Comparison of ENCODE assay signal across 10 cellular contexts in genomic region chr7:149494738-149495368, GRCh38. TPM values are rescaled to one million over a fixed set of nuclear protein-coding genes. Genes with fewer than 3 reads are reported as not detected.
DNase-seq lines count a peak whose midpoint lies in the region; ATAC-seq, FAIRE-seq and TF ChIP-seq lines count a peak whose summit lies in the region.
"Had no signal": no experiment of that assay in that cellular context is flagged by ENCODE, and none has a peak within 500 bp of the region (broad histone marks: within the 10 kb centered on the region; RNA-seq: fewer than 3 reads in every experiment).

No MANE protein-coding gene starts in this region.

- ATAC-seq in GM12878 (no peak), GM19395 (IDR thresholded peaks at IDR 0.05; ENCODE audit: unreplicated experiment) (no peak), HG03108 (IDR thresholded peaks at IDR 0.05; ENCODE audit: unreplicated experiment) (no peak)
- peak; percentile 28 for ATAC-seq in naive thymus-derived CD4-positive, alpha-beta T cell

- no peaks in the 10 kb centered on the region for H3K27me3 ChIP-seq in GM12878 (replicated peaks in 1 of 2; ENCODE audit: control insufficient read depth in 2 of 2, insufficient read depth in 2 of 2, low read length in 1 of 2)
- H3K27me3 ChIP-seq in naive thymus-derived CD4-positive, alpha-beta T cell (ENCODE audit: control insufficient read depth in 2 of 2, insufficient read depth in 2 of 2, low read length in 2 of 2) = no peaks in the 10 kb centered on the region

- H3K4me2 ChIP-seq in GM12878 (ENCODE audit: control insufficient read depth, insufficient read depth) = peak overlapping the region; percentile 64

- H3K4me3 ChIP-seq in AG10803 (ENCODE audit: low read length) = no peak overlapping the region
- peak overlapping the region; percentile 87; the same call in 1 of the 2 replicates for H3K4me3 ChIP-seq in GM12878
- H3K4me3 ChIP-seq in naive thymus-derived CD4-positive, alpha-beta T cell (ENCODE audit: low read length) = no peak overlapping the region

- no peaks in the 10 kb centered on the region for H4K20me1 ChIP-seq in GM12878 (ENCODE audit: control insufficient read depth, insufficient read depth)

- H3K27ac Mint-ChIP-seq in naive thymus-derived CD4-positive, alpha-beta T cell = peak overlapping the region in 8 of 9 donors; percentile 9 to 97 (median 84)

- in situ Hi-C loops in KBM-7 (cut with MboI; ENCODE audit: low pct_unique_long_range_greater_than_20kb, low sequenced_read_pairs) = no loop called here
- in situ Hi-C loops in GM12878 (cut with MboI) = no loop called here

- TF ChIP-seq CTCF in AG10803 (conservative IDR thresholded peaks at IDR 0.05; ENCODE audit: low read length) (no peak; the same call in 1 of the 2 replicates), GM12878 (IDR thresholded peaks at IDR 0.05 in 2 of 3, conservative IDR thresholded peaks at IDR 0.05 in 1 of 3; ENCODE audit: control insufficient read depth in 2 of 3, extremely low read depth in 1 of 3, insufficient read depth in 1 of 3, low read depth in 3 of 3, low read length in 3 of 3) (no peak)

- POLR2A ChIA-PET in GM12878 (lab: Charles Lee) = interaction anchor here (0.8 kb wide), 1 partner anchor 104 kb away, joined by 3 read pairs; no protein-coding TSS in a partner anchor
- POLR2A ChIA-PET in naive thymus-derived CD4-positive, alpha-beta T cell (lab: Charles Lee) = interaction anchor here (1.4 kb wide), 1 partner anchor 36 kb away, joined by 5 read pairs; no protein-coding TSS in a partner anchor

- no peaks in the 10 kb centered on the region for H3K9me3 ChIP-seq in GM12878 (replicated peaks; ENCODE audit: control insufficient read depth, insufficient read depth, low read length)
- H3K9me3 ChIP-seq in naive thymus-derived CD4-positive, alpha-beta T cell (ENCODE audit: control insufficient read depth in 2 of 3, low read length in 3 of 3) = no peaks in the 10 kb centered on the region

- peak overlapping the region in 6 of 10 donors; percentile 48 to 99 (median 94) for H3K4me3 Mint-ChIP-seq in naive thymus-derived CD4-positive, alpha-beta T cell

- peaks cover 10 to 38% (median 11%) of the 10 kb centered on the region in 5 donors for H3K36me3 Mint-ChIP-seq in naive thymus-derived CD4-positive, alpha-beta T cell

- intact Hi-C loops in GM12878 (cut with micrococcal nuclease; ENCODE audit: unreplicated experiment) = loop anchor here (5.0 kb wide), 3 partner anchors 73 to 183 kb away; no protein-coding TSS in a partner anchor
- intact Hi-C loops in naive thymus-derived CD4-positive, alpha-beta T cell (cut with micrococcal nuclease) = loop anchor here (5.0 to 10.0 kb wide), 4 partner anchors 298 to 798 kb away; partner anchors contain the start of genes ZNF282 (in 2 of the 2), CUL1 (in 1 of the 2) and ZNF398 (in 1 of the 2)

- CTCF ChIA-PET in GM12878 (lab: Yijun Ruan, JAX) = interaction anchor here (0.9 to 1.4 kb wide), 7 partner anchors 29 to 185 kb away, joined by 3 to 5 read pairs (median 3); no protein-coding TSS in a partner anchor
- CTCF ChIA-PET in naive thymus-derived CD4-positive, alpha-beta T cell (lab: Charles Lee) = interaction anchor here (0.6 to 1.3 kb wide), 3 partner anchors 13 to 293 kb away, joined by 3 to 6 read pairs (median 3); no protein-coding TSS in a partner anchor

- no peak for TF ChIP-seq RAD21 in GM12878 (IDR thresholded peaks at IDR 0.05; ENCODE audit: insufficient read depth, low read depth, low read length)

- TF ChIP-seq EP300 in GM12878 (IDR thresholded peaks at IDR 0.05; ENCODE audit: borderline replicate concordance in 1 of 2, control insufficient read depth in 1 of 2, low read depth in 2 of 2, low read length in 2 of 2) = no peak

- no peak for TF ChIP-seq POLR2A in GM12878 (IDR thresholded peaks at IDR 0.05; ENCODE audit: low read depth, low read length)

- peak; percentile 72 for DNase-seq in AG10803 (ENCODE audit: low read depth)
- DNase-seq in KBM-7 = peak; percentile 51
- no peak for DNase-seq in GM12878 (ENCODE audit: low read depth, low spot score)
- no peak for DNase-seq in naive thymus-derived CD4-positive, alpha-beta T cell
- no peak for DNase-seq in cerebellar cortex (ENCODE audit: low spot score)
- DNase-seq in NCI-H2196 treated with DMSO at 0.1 percent for 48 hours (lab: John Stamatoyannopoulos, UW; ENCODE audit: unreplicated experiment) = no peak
- DNase-seq: activated naive CD4-positive, alpha-beta T cell treated with anti-CD3 and anti-CD28 coated beads, Interleukin-2, amount 50 U/mL, for 16 hours; GOT3 had no signal

- no peaks in the 10 kb centered on the region for H3K9me3 Mint-ChIP-seq in naive thymus-derived CD4-positive, alpha-beta T cell

- peaks cover 9% of the 10 kb centered on the region for H3K4me1 ChIP-seq in GM12878 (ENCODE audit: control insufficient read depth, insufficient read depth, low read length)
- H3K4me1 ChIP-seq in naive thymus-derived CD4-positive, alpha-beta T cell (ENCODE audit: control insufficient read depth in 2 of 2, insufficient read depth in 2 of 2, low read length in 2 of 2) = peaks cover 16 to 19% of the 10 kb centered on the region in 2 donors

- RAD21 ChIA-PET in GM12878 (lab: Charles Lee; ENCODE audit: unreplicated experiment) = interaction anchor here (1.0 to 1.3 kb wide), 2 partner anchors 37 to 168 kb away, joined by 3 to 4 read pairs; no protein-coding TSS in a partner anchor

- no peak for FAIRE-seq in GM12878 (lab: Jason Lieb, UNC)

- WGBS in GM12878 (ENCODE audit: insufficient coverage, insufficient replicate concordance, low lambda C conversion rate, missing lambda C conversion rate) = 80% methylated on average over 6 of the region's 6 CpGs

- peaks cover 11 to 13% of the 10 kb centered on the region in 2 experiments for H3K36me3 ChIP-seq in GM12878 (ENCODE audit: control insufficient read depth in 2 of 2, insufficient read depth in 2 of 2, low read length in 1 of 2)
- peaks cover 0 to 44% (median 0%) of the 10 kb centered on the region in 3 experiments for H3K36me3 ChIP-seq in naive thymus-derived CD4-positive, alpha-beta T cell (ENCODE audit: control insufficient read depth in 2 of 3, insufficient read depth in 3 of 3, low read length in 3 of 3)

- no peak overlapping the region for H2AFZ ChIP-seq in GM12878 (ENCODE audit: control insufficient read depth, low read depth, low read length)

- TSS peak; percentile 47 for BruUV-seq in GM12878 (replicated peaks; lab: Mats Ljungman, UMichigan)

- H3K79me2 ChIP-seq in GM12878 (ENCODE audit: control insufficient read depth, insufficient read depth, low read length) = peaks cover 26% of the 10 kb centered on the region

- SMC1A ChIA-PET in GM12878 (lab: Charles Lee; ENCODE audit: uncharacterized antibody, unreplicated experiment) = interaction anchor here (0.8 to 2.2 kb wide), 6 partner anchors 12 to 185 kb away, joined by 3 to 15 read pairs (median 4); no protein-coding TSS in a partner anchor

- H3K27me3 Mint-ChIP-seq in naive thymus-derived CD4-positive, alpha-beta T cell = no peaks in the 10 kb centered on the region

- H3K27ac ChIP-seq in GM12878 (ENCODE audit: control insufficient read depth, insufficient read depth) = no peak overlapping the region
- H3K27ac ChIP-seq in naive thymus-derived CD4-positive, alpha-beta T cell (ENCODE audit: low read depth, low read length) = no peak overlapping the region

- peaks cover 25 to 36% (median 30%) of the 10 kb centered on the region in 7 donors for H3K4me1 Mint-ChIP-seq in naive thymus-derived CD4-positive, alpha-beta T cell

- no peak overlapping the region for H3K9ac ChIP-seq in GM12878 (ENCODE audit: control insufficient read depth, insufficient read depth, low read length)

RNA-seq across cellular contexts. Expression of gene ZNF746, which starts 2.8 kb away (rescaled TPM):
- 20.9 and 23.2 TPM in 2 replicates for total RNA-seq in GM12878 (2013; cell fraction: nucleolus; rRNA removed)
- total RNA-seq in GM12878 (2014; rRNA removed) (12.0 and 15.2 TPM in 2 replicates), GM12878 (2014; rRNA removed; fragmentation: Illumina TruSeq; extraction: Trizol) (6.2 and 6.4 TPM in 2 replicates), GM12878 (2021) (17.3 and 19.0 TPM in 2 replicates)
- polyA plus RNA-seq in GM12878 (2011; ENCODE audit: low read depth) = 3.6 TPM
- polyA plus RNA-seq in GM12878 (2011; rRNA removed) (3.1 and 5.3 TPM in 2 replicates), GM12878 (2014; fragmentation: Illumina TruSeq; extraction: Trizol) (3.9 and 6.2 TPM in 2 replicates), GM12878 (2014; fragmentation: Nextera tagmentation; extraction: Ambion mirVana) (1 to 10 TPM; 1.2 to 1.3 TPM), GM12878 (2014; rRNA removed) (10.4 and 13.0 TPM in 2 replicates), GM12878 (2016; fragmentation: Nextera tagmentation; extraction: Ambion mirVana) (10 to 100 TPM in 1 of 2 experiments, 1 to 10 TPM in 1; 5.2 to 13.4 TPM)
- polyA plus RNA-seq in GM12878 (2011; cell fraction: cytosol; rRNA removed) = 5.3 and 8.5 TPM in 2 replicates
- polyA plus RNA-seq in GM12878 (2011; cell fraction: nucleus; rRNA removed) = 15.0 and 17.6 TPM in 2 replicates
- polyA plus RNA-seq in GM12878 (2012) = 6.7 and 9.2 TPM in 2 replicates
- 8.0 and 13.6 TPM in 2 replicates for polyA minus RNA-seq in GM12878 (2011; rRNA and poly(A)+ RNA removed)
- polyA minus RNA-seq in GM12878 (2011; cell fraction: cytosol; rRNA and poly(A)+ RNA removed) = 6.9 and 14.7 TPM in 2 replicates
- polyA minus RNA-seq in GM12878 (2011; cell fraction: nucleus; rRNA and poly(A)+ RNA removed) = 8.8 and 20.9 TPM in 2 replicates
- total RNA-seq in naive thymus-derived CD4-positive, alpha-beta T cell = 10 to 100 TPM; 23.6 to 32.0 (median 24.4) TPM
- 10 to 100 TPM in 1 of 2 donors, 1 to 10 TPM in 1; 7.6 to 14.9 TPM for polyA plus RNA-seq in naive thymus-derived CD4-positive, alpha-beta T cell

RNA-seq across cellular contexts. Expression of gene ZNF777, which starts 34.0 kb away (rescaled TPM):
- total RNA-seq in GM12878 (2013; cell fraction: nucleolus; rRNA removed) = 4.1 and 5.4 TPM in 2 replicates
- 5.3 and 7.3 TPM in 2 replicates for total RNA-seq in GM12878 (2014; rRNA removed)
- total RNA-seq in GM12878 (2014; rRNA removed; fragmentation: Illumina TruSeq; extraction: Trizol) = 3.7 and 4.3 TPM in 2 replicates
- 13.9 and 16.0 TPM in 2 replicates for total RNA-seq in GM12878 (2021)
- 2.7 TPM for polyA plus RNA-seq in GM12878 (2011; ENCODE audit: low read depth)
- 1.2 and 3.1 TPM in 2 replicates for polyA plus RNA-seq in GM12878 (2011; rRNA removed)
- polyA plus RNA-seq in GM12878 (2011; cell fraction: cytosol; rRNA removed) = 4.1 and 5.7 TPM in 2 replicates
- polyA plus RNA-seq in GM12878 (2011; cell fraction: nucleus; rRNA removed) = 3.1 and 4.1 TPM in 2 replicates
- 7.0 and 7.8 TPM in 2 replicates for polyA plus RNA-seq in GM12878 (2012)
- 2.9 and 6.2 TPM in 2 replicates for polyA plus RNA-seq in GM12878 (2014; fragmentation: Illumina TruSeq; extraction: Trizol)
- under 1 TPM; 0.03 to 0.13 TPM for polyA plus RNA-seq in GM12878 (2014; fragmentation: Nextera tagmentation; extraction: Ambion mirVana)
- 10.2 and 10.3 TPM in 2 replicates for polyA plus RNA-seq in GM12878 (2014; rRNA removed)
- 1 to 10 TPM in 1 of 2 experiments, under 1 TPM in 1; 0.24 to 2.4 TPM for polyA plus RNA-seq in GM12878 (2016; fragmentation: Nextera tagmentation; extraction: Ambion mirVana)
- 2.8 and 7.4 TPM in 2 replicates for polyA minus RNA-seq in GM12878 (2011; rRNA and poly(A)+ RNA removed)
- 2.5 and 3.3 TPM in 2 replicates for polyA minus RNA-seq in GM12878 (2011; cell fraction: cytosol; rRNA and poly(A)+ RNA removed)
- polyA minus RNA-seq in GM12878 (2011; cell fraction: nucleus; rRNA and poly(A)+ RNA removed) = 1.5 and 3.7 TPM in 2 replicates
- total RNA-seq in naive thymus-derived CD4-positive, alpha-beta T cell = 10 to 100 TPM; 11.2 to 16.1 (median 14.3) TPM
- 1 to 10 TPM in 1 of 2 donors, under 1 TPM in 1; 0.76 to 3.8 TPM for polyA plus RNA-seq in naive thymus-derived CD4-positive, alpha-beta T cell

Comparison
In these comparisons a context has a peak if more than half of its experiments do, and no peak if none do; other contexts are left out.
1. DNase-seq: peak in AG10803 (single experiment) and KBM-7 (single experiment); none in GM12878 (single experiment), naive thymus-derived CD4-positive, alpha-beta T cell (0 of 9), cerebellar cortex (single experiment) and NCI-H2196 treated with DMSO at 0.1 percent for 48 hours (single experiment).